In the genomic region with DNA sequence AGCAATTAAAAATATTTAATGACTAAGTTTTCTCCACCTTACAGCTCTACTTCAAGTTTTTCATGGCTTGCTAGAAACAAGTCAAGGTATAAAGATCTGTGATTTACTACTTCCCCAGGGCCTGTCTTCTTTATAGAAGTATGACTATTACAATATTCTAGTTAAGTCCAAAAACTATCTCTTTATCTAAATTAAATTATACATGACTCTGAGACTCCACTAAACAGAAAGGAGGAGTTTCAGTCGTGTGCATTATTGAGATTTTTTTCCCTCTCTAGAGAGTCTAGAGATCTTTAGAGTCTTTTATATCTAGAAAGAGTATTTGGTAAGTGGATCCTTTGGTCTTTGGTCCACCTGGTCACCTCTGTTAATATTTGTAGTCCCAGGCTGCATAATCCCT, we compare ENCODE assay signal across 1 cellular context.
TF ChIP-seq lines count a peak whose summit lies in the region.

No MANE protein-coding gene starts in this region.

TF ChIP-seq in IMR-90, 13 proteins besides CTCF, POLR2A, EP300 and RAD21:
- no peak for TF ChIP-seq BHLHE40 (IDR thresholded peaks at IDR 0.05; ENCODE audit: low read depth, low read length)
- TF ChIP-seq, protein P1, sequence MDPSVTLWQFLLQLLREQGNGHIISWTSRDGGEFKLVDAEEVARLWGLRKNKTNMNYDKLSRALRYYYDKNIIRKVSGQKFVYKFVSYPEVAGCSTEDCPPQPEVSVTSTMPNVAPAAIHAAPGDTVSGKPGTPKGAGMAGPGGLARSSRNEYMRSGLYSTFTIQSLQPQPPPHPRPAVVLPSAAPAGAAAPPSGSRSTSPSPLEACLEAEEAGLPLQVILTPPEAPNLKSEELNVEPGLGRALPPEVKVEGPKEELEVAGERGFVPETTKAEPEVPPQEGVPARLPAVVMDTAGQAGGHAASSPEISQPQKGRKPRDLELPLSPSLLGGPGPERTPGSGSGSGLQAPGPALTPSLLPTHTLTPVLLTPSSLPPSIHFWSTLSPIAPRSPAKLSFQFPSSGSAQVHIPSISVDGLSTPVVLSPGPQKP (IDR thresholded peaks at IDR 0.05; ENCODE audit: borderline replicate concordance, low read depth, low read length): no peak
- no peak for TF ChIP-seq MAFK (IDR thresholded peaks at IDR 0.05; ENCODE audit: low read depth, low read length)
- no peak for TF ChIP-seq CEBPB (IDR thresholded peaks at IDR 0.05; ENCODE audit: low read depth, low read length)
- TF ChIP-seq, protein P2, sequence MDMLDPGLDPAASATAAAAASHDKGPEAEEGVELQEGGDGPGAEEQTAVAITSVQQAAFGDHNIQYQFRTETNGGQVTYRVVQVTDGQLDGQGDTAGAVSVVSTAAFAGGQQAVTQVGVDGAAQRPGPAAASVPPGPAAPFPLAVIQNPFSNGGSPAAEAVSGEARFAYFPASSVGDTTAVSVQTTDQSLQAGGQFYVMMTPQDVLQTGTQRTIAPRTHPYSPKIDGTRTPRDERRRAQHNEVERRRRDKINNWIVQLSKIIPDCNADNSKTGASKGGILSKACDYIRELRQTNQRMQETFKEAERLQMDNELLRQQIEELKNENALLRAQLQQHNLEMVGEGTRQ (IDR thresholded peaks at IDR 0.05; ENCODE audit: low read depth, low read length): no peak
- no peak for TF ChIP-seq MAZ (IDR thresholded peaks at IDR 0.05; ENCODE audit: borderline replicate concordance, low read depth, low read length)
- no peak for TF ChIP-seq CHD1 (IDR thresholded peaks at IDR 0.05; ENCODE audit: low read depth, low read length)
- no peak for TF ChIP-seq FOS (IDR thresholded peaks at IDR 0.05; ENCODE audit: low read depth, low read length)
- no peak for TF ChIP-seq MXI1 (IDR thresholded peaks at IDR 0.05; ENCODE audit: borderline replicate concordance, low read depth, low read length)
- TF ChIP-seq RCOR1 (IDR thresholded peaks at IDR 0.05; ENCODE audit: insufficient replicate concordance, low read length): no peak
- no peak for TF ChIP-seq RFX5 (IDR thresholded peaks at IDR 0.05; ENCODE audit: low read depth, low read length)
- no peak for TF ChIP-seq SMC3 (IDR thresholded peaks at IDR 0.05; ENCODE audit: low read depth, low read length)
- no peak for TF ChIP-seq NFE2L2 (IDR thresholded peaks at IDR 0.05; ENCODE audit: low read depth, low read length)
